ENCODE assay signal across 22 cellular contexts in the genomic region with DNA sequence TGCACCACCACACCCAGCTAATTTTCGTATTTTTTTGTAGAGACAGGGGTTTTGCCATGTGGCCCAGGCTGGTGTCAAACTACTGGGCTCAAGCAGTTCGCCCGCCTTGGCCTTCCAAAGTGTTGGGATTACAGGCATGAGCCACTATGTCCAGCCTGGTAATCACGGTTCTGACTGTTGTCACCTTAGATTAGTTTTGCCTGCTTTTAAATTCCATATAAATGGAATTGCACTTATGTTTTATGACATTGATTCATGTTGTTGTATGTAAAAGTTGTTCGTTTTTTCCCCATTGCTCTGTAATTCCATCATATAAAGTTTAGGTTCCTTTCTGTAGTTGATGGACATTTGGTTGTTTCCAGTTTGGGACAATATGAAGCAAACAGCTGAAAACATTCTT.
DNase-seq lines count a peak whose midpoint lies in the region; ATAC-seq and TF ChIP-seq lines count a peak whose summit lies in the region.
"Had no signal": no experiment of that assay in that cellular context is flagged by ENCODE, and none has a peak within 500 bp of the region (broad histone marks: within the 10 kb centered on the region; RNA-seq: fewer than 3 reads in every experiment).

No MANE protein-coding gene starts in this region.

- no peak overlapping the region for H2AFZ ChIP-seq in OCI-LY7 (ENCODE audit: low read length)

- H3K4me3 Mint-ChIP-seq in Calu3 (ENCODE audit: low read depth, unreplicated experiment): no peak overlapping the region
- no peak overlapping the region for H3K4me3 Mint-ChIP-seq in chondrocyte (ENCODE audit: unreplicated experiment)
- peak overlapping the region; percentile 62 for H3K4me3 Mint-ChIP-seq in type B pancreatic cell
- H3K4me3 Mint-ChIP-seq: CD8-positive, alpha-beta memory T cell had no signal

- WGBS in adrenal gland, 4 donors: 83 to 93% (median 87%) methylated on average over 5 of the region's 5 CpGs

- H3K27me3 Mint-ChIP-seq in Calu3 (ENCODE audit: unreplicated experiment) (no peaks in the 10 kb centered on the region), chondrocyte (ENCODE audit: low read depth) (no peaks in the 10 kb centered on the region), type B pancreatic cell (no peaks in the 10 kb centered on the region)
- H3K27me3 Mint-ChIP-seq: CD8-positive, alpha-beta memory T cell had no signal

- no peak for TF ChIP-seq CTCF in Calu3 (IDR thresholded peaks at IDR 0.05; ENCODE audit: unreplicated experiment)
- TF ChIP-seq CTCF in chondrocyte (IDR thresholded peaks at IDR 0.05): no peak
- TF ChIP-seq CTCF in mucosa of descending colon (IDR thresholded peaks at IDR 0.05): no peak
- no peak for TF ChIP-seq CTCF in type B pancreatic cell (conservative IDR thresholded peaks at IDR 0.05)
- TF ChIP-seq CTCF in adrenal gland (IDR thresholded peaks at IDR 0.05): no peak
- no peak for TF ChIP-seq CTCF in OCI-LY7 (conservative IDR thresholded peaks at IDR 0.05; ENCODE audit: low read length)

- TF ChIP-seq POLR2A in adrenal gland (IDR thresholded peaks at IDR 0.05): no peak

- no peaks in the 10 kb centered on the region for H3K36me3 ChIP-seq in mucosa of descending colon (ENCODE audit: low read depth)
- H3K36me3 ChIP-seq in adrenal gland (replicated peaks in 1 of 2): no peaks in the 10 kb centered on the region
- no peaks in the 10 kb centered on the region for H3K36me3 ChIP-seq in OCI-LY7 (ENCODE audit: insufficient read depth, low read length)
- H3K36me3 ChIP-seq: SJSA1 had no signal

- no peaks in the 10 kb centered on the region for H4K20me1 ChIP-seq in OCI-LY7 (ENCODE audit: insufficient read depth, low read length)

- H3K4me2 ChIP-seq in OCI-LY7 (ENCODE audit: low read length): no peak overlapping the region

- no peak for DNase-seq in Calu3
- DNase-seq in chondrocyte (ENCODE audit: low spot score): no peak
- no peak for DNase-seq in mucosa of descending colon
- DNase-seq in type B pancreatic cell (ENCODE audit: extremely low spot score, unreplicated experiment): no peak
- no peak for DNase-seq in adrenal gland
- DNase-seq in OCI-LY7 (ENCODE audit: low spot score): no peak
- DNase-seq in COR-L47 (lab: John Stamatoyannopoulos, UW): no peak
- DNase-seq: C1 segment of cervical spinal cord; CD8-positive, alpha-beta memory T cell; DMS153; DND-41; Karpas-422; NCI-H1092; NCI-H1417 treated with DMSO at 0.1 percent for 48 hours; NCI-H1694 treated with DMSO at 0.1 percent for 48 hours; NCI-H2171; NCI-H226; NCI-H510A; OCI-M1; Right ventricle myocardium superior had no signal

- H3K9me3 ChIP-seq in mucosa of descending colon: no peaks in the 10 kb centered on the region
- no peaks in the 10 kb centered on the region for H3K9me3 ChIP-seq in adrenal gland (replicated peaks in 1 of 3)
- no peaks in the 10 kb centered on the region for H3K9me3 ChIP-seq in OCI-LY7 (ENCODE audit: low read length)
- H3K9me3 ChIP-seq: SJSA1 had no signal

- ATAC-seq in mucosa of descending colon: peak; percentile 62

- no peaks in the 10 kb centered on the region for H3K36me3 Mint-ChIP-seq in Calu3 (ENCODE audit: insufficient read depth, unreplicated experiment)
- H3K36me3 Mint-ChIP-seq in chondrocyte (ENCODE audit: low read depth): no peaks in the 10 kb centered on the region
- H3K36me3 Mint-ChIP-seq in type B pancreatic cell: no peaks in the 10 kb centered on the region

- H3K4me1 ChIP-seq in mucosa of descending colon (ENCODE audit: low read depth) (peaks cover 23% of the 10 kb centered on the region), adrenal gland (replicated peaks in 1 of 2) (peaks cover 0 to 5% of the 10 kb centered on the region in 2 donors), OCI-LY7 (ENCODE audit: insufficient read depth, low read length, poor library complexity, severe bottlenecking) (no peaks in the 10 kb centered on the region)
- H3K4me1 ChIP-seq: SJSA1 had no signal

- H3K9me3 Mint-ChIP-seq in Calu3 (ENCODE audit: low read depth, unreplicated experiment) (no peaks in the 10 kb centered on the region), chondrocyte (ENCODE audit: low read depth) (no peaks in the 10 kb centered on the region), type B pancreatic cell (no peaks in the 10 kb centered on the region)
- H3K9me3 Mint-ChIP-seq: CD8-positive, alpha-beta memory T cell had no signal

- H3K27me3 ChIP-seq in adrenal gland: no peaks in the 10 kb centered on the region
- H3K27me3 ChIP-seq: SJSA1 had no signal

- H3K4me1 Mint-ChIP-seq in Calu3 (ENCODE audit: low read depth, unreplicated experiment): peaks cover 12% of the 10 kb centered on the region
- H3K4me1 Mint-ChIP-seq in chondrocyte (ENCODE audit: low read depth): peaks cover 39% of the 10 kb centered on the region
- peaks cover 20% of the 10 kb centered on the region for H3K4me1 Mint-ChIP-seq in type B pancreatic cell (ENCODE audit: unreplicated experiment)

- no peak overlapping the region for H3K27ac ChIP-seq in adrenal gland
- H3K27ac ChIP-seq in OCI-LY7 (ENCODE audit: low read depth, low read length, poor library complexity, severe bottlenecking): no peak overlapping the region
- H3K27ac ChIP-seq: HL-60, SJSA1 had no signal

- H3K27ac Mint-ChIP-seq in Calu3 (ENCODE audit: unreplicated experiment): peak overlapping the region; percentile 61
- H3K27ac Mint-ChIP-seq in chondrocyte (ENCODE audit: unreplicated experiment): peak overlapping the region; percentile 62
- H3K27ac Mint-ChIP-seq in type B pancreatic cell: peak overlapping the region; percentile 75

- BruUV-seq in Calu3 (replicated peaks; lab: Mats Ljungman, UMichigan): no TSS peak
- BruUV-seq in OCI-LY7 (replicated peaks; lab: Mats Ljungman, UMichigan): no TSS peak

- H3K4me3 ChIP-seq in mucosa of descending colon: no peak overlapping the region
- H3K4me3 ChIP-seq in adrenal gland: no peak overlapping the region
- H3K4me3 ChIP-seq in OCI-LY7 (ENCODE audit: low read depth, low read length, poor library complexity, severe bottlenecking): no peak overlapping the region
- H3K4me3 ChIP-seq: SJSA1 had no signal

- CTCF ChIA-PET in Calu3 (lab: Charles Lee): no interaction called here
- CTCF ChIA-PET in OCI-LY7 (lab: Charles Lee; ENCODE audit: unreplicated experiment): no interaction called here

- no peaks in the 10 kb centered on the region for H3K9me2 ChIP-seq in OCI-LY7 (ENCODE audit: insufficient read depth, low read length)

- POLR2A ChIA-PET in OCI-LY7 (lab: Charles Lee): no interaction called here

- intact Hi-C loops in Calu3 (cut with micrococcal nuclease; ENCODE audit: unreplicated experiment): no loop called here
- intact Hi-C loops in mucosa of descending colon (cut with DNase I, micrococcal nuclease): no loop called here
- intact Hi-C loops in adrenal gland (cut with DNase I): no loop called here
- intact Hi-C loops in OCI-LY7 (cut with micrococcal nuclease; ENCODE audit: unreplicated experiment): no loop called here

- no peaks in the 10 kb centered on the region for H3K79me2 ChIP-seq in OCI-LY7 (ENCODE audit: insufficient read depth, low read depth, low read length)
